Comparison of ENCODE assay signal across 30 cellular contexts in the genomic region with DNA sequence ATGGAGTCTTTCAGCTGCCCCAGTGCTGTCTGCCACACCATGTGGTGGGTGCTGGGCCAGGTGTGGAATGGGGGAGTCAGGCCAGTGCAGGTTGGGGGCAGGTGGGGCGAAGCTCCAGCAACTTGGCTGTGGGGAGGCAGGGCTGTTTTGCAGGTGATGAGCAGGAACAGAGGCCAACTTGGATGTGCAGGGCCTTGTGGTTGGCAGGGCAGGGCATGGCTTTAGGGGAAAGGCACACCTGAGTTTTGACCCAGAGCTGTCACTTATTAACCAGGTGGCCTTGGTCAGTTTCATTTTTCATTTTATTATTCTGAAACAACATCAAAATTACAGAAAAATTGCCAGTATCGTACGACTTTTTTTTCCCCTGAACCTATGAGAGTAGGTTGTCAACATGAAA. TPM values are rescaled to one million over a fixed set of nuclear protein-coding genes. Genes with fewer than 3 reads are reported as not detected.
"Had no signal": no experiment of that assay in that cellular context is flagged by ENCODE, and none has a peak within 500 bp of the region (broad histone marks: within the 10 kb centered on the region; RNA-seq: fewer than 3 reads in every experiment).

No MANE protein-coding gene starts in this region.

- H3K27ac Mint-ChIP-seq: activated CD4-positive, alpha-beta memory T cell treated with anti-CD3 and anti-CD28 coated beads, Interleukin-2, amount 10 ng/mL, durations not matched to agents 7 days and 5 days; activated CD4-positive, alpha-beta T cell treated with anti-CD3 and anti-CD28 coated beads, Interleukin-2, amount 10 ng/mL, durations not matched to agents 7 days and 5 days; activated T-cell treated with anti-CD3 and anti-CD28 coated beads, Interleukin-2, amount 50 U/mL, for 24 hours; nephron progenitor cell; stimulated activated naive B cell treated with anti-CD40 and anti-IgM and Interleukin-4, amounts not matched to agents 10 μg/mL and 1 μg/mL and 100 μg/mL, for 72 hours had no signal

- H3K9me3 Mint-ChIP-seq: activated CD4-positive, alpha-beta memory T cell treated with anti-CD3 and anti-CD28 coated beads, Interleukin-2, amount 10 ng/mL, durations not matched to agents 7 days and 5 days; activated CD4-positive, alpha-beta T cell treated with anti-CD3 and anti-CD28 coated beads, Interleukin-2, amount 10 ng/mL, durations not matched to agents 7 days and 5 days; activated T-cell treated with anti-CD3 and anti-CD28 coated beads, Interleukin-2, amount 50 U/mL, for 24 hours; nephron progenitor cell; stimulated activated naive B cell treated with anti-CD40 and anti-IgM and Interleukin-4, amounts not matched to agents 10 μg/mL and 1 μg/mL and 100 μg/mL, for 72 hours had no signal

- ATAC-seq: activated CD4-positive, CD25-positive, alpha-beta regulatory T cell treated with anti-CD3 and anti-CD28 coated beads, Interleukin-2, amount 50 U/mL, for 24 hours; foreskin keratinocyte; heart left ventricle; left lung; psoas muscle had no signal

- H3K4me3 ChIP-seq: heart left ventricle, left lung, lung, ovary, psoas muscle, stomach, thyroid gland had no signal

- H3K36me3 ChIP-seq: heart left ventricle, left lung, neutrophil, ovary, stomach, thyroid gland, upper lobe of left lung, WERI-Rb-1 had no signal

- H3K4me3 Mint-ChIP-seq: activated CD4-positive, alpha-beta memory T cell treated with anti-CD3 and anti-CD28 coated beads, Interleukin-2, amount 10 ng/mL, durations not matched to agents 7 days and 5 days; activated CD4-positive, alpha-beta T cell treated with anti-CD3 and anti-CD28 coated beads, Interleukin-2, amount 10 ng/mL, durations not matched to agents 7 days and 5 days; activated T-cell treated with anti-CD3 and anti-CD28 coated beads, Interleukin-2, amount 50 U/mL, for 24 hours; nephron progenitor cell; stimulated activated naive B cell treated with anti-CD40 and anti-IgM and Interleukin-4, amounts not matched to agents 10 μg/mL and 1 μg/mL and 100 μg/mL, for 72 hours had no signal

- H3K4me1 ChIP-seq: foreskin keratinocyte, left lung, psoas muscle, thyroid gland had no signal

- H3K9me3 ChIP-seq: heart left ventricle, left lung, neutrophil, ovary, psoas muscle, stomach, thyroid gland, upper lobe of left lung had no signal

- H3K27me3 ChIP-seq: left lung, ovary, thyroid gland, upper lobe of left lung had no signal

- DNase-seq: activated CD4-positive, alpha-beta memory T cell treated with anti-CD3 and anti-CD28 coated beads, Interleukin-2, amount 10 ng/mL, durations not matched to agents 7 days and 5 days; activated CD4-positive, alpha-beta T cell treated with anti-CD3 and anti-CD28 coated beads, Interleukin-2, amount 10 ng/mL, durations not matched to agents 7 days and 5 days; activated CD8-positive, alpha-beta memory T cell treated with anti-CD3 and anti-CD28 coated beads, Interleukin-2, amount 50 U/mL, for 48 hours; activated gamma-delta T cell; activated naive CD4-positive, alpha-beta T cell treated with anti-CD3 and anti-CD28 coated beads, Interleukin-2, amount 50 U/mL, for 16 hours; activated T-cell treated with anti-CD3 and anti-CD28 coated beads, Interleukin-2, amount 50 U/mL, for 24 hours; amniotic stem cell; caudate nucleus; foreskin keratinocyte; heart left ventricle; hypothalamus; left lung; mesendoderm; nephron progenitor cell; ovary; psoas muscle; stimulated activated CD4-positive, alpha-beta T cell treated with anti-CD3 and anti-CD28 coated beads, Interleukin-15, amount 100 ng/mL, for 24 hours; stimulated activated CD4-positive, alpha-beta T cell treated with anti-CD3 and anti-CD28 coated beads, Interleukin-2, amount 100 ng/mL, for 24 hours; stimulated activated naive B cell treated with anti-CD40 and anti-IgM and Interleukin-4, amounts not matched to agents 10 μg/mL and 1 μg/mL and 100 μg/mL, for 72 hours; stomach; thyroid gland; upper lobe of left lung; WERI-Rb-1 had no signal

- H3K27ac ChIP-seq: foreskin keratinocyte, heart left ventricle, left lung, neutrophil, ovary, psoas muscle, stomach, thyroid gland, WERI-Rb-1 had no signal

RNA-seq across cellular contexts. Expression of gene SFTPA2, which starts 1.1 kb away (rescaled TPM):
- total RNA-seq: activated CD4-positive, alpha-beta memory T cell treated with anti-CD3 and anti-CD28 coated beads, Interleukin-2, amount 10 ng/mL, durations not matched to agents 7 days and 5 days; activated CD4-positive, alpha-beta T cell treated with anti-CD3 and anti-CD28 coated beads, Interleukin-2, amount 10 ng/mL, durations not matched to agents 7 days and 5 days; astrocyte; chondrocyte; foreskin keratinocyte; heart left ventricle; kidney epithelial cell; T-helper 1 cell treated with Interleukin-12 subunit alpha and Interleukin-12 subunit beta and Interleukin-4 antibody, amounts not matched to agents 30 ng/mL and 1 ng/mL, for 36 hours had no signal
- polyA plus RNA-seq: foreskin keratinocyte had no signal

RNA-seq across cellular contexts. Expression of gene SFTPA1, which starts 49.5 kb away (rescaled TPM):
- total RNA-seq: activated CD4-positive, alpha-beta memory T cell treated with anti-CD3 and anti-CD28 coated beads, Interleukin-2, amount 10 ng/mL, durations not matched to agents 7 days and 5 days; activated CD4-positive, alpha-beta T cell treated with anti-CD3 and anti-CD28 coated beads, Interleukin-2, amount 10 ng/mL, durations not matched to agents 7 days and 5 days; astrocyte; chondrocyte; foreskin keratinocyte; heart left ventricle; kidney epithelial cell; T-helper 1 cell treated with Interleukin-12 subunit alpha and Interleukin-12 subunit beta and Interleukin-4 antibody, amounts not matched to agents 30 ng/mL and 1 ng/mL, for 36 hours; thyroid gland had no signal
- polyA plus RNA-seq: foreskin keratinocyte had no signal
